ENCODE assay signal across 1 cellular context in the genomic region with DNA sequence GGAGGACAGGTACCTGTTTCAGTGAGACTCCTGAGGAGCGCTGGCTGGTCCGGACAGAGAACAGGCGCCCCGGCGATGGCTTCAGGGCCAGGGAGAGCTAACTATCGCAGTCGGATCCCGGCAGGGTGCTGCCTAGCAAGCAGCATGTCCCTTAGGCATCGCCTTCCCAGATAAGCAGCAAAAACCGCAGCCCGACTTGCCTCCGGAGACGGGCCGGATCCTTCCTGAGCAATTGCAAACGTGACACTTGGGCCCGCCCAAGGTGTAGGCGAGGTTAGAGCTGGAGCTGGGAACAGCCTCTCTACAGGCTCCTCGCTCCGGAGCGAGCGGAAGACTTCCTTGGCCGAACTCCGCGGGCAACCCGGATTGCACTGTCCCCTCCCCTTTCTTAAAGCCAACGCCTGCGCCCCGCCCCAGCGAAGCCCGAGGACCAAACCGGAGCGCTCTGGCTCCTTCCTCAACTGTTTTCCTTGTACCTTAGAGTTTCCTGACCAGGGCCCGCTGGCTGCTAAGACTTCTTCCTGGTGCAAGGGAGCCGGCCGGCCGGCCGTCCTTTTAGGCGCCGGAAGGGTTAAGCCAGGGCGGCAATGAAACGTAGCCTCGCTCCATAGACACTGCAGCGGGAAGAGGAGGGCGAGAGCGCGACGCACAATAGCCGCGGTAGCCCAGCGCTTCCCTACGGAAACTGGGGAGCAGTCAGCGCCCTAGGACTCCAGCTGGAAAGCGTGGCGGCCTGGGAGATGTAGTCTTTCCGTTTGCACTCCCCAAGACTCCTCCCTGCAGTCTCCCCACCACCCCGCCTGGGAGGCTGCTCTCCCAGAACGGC.
A peak's percentile ranks its signal among the peaks of the same experiment; 100 is the strongest.
TF ChIP-seq lines count a peak whose summit lies in the region.

A gene with protein sequence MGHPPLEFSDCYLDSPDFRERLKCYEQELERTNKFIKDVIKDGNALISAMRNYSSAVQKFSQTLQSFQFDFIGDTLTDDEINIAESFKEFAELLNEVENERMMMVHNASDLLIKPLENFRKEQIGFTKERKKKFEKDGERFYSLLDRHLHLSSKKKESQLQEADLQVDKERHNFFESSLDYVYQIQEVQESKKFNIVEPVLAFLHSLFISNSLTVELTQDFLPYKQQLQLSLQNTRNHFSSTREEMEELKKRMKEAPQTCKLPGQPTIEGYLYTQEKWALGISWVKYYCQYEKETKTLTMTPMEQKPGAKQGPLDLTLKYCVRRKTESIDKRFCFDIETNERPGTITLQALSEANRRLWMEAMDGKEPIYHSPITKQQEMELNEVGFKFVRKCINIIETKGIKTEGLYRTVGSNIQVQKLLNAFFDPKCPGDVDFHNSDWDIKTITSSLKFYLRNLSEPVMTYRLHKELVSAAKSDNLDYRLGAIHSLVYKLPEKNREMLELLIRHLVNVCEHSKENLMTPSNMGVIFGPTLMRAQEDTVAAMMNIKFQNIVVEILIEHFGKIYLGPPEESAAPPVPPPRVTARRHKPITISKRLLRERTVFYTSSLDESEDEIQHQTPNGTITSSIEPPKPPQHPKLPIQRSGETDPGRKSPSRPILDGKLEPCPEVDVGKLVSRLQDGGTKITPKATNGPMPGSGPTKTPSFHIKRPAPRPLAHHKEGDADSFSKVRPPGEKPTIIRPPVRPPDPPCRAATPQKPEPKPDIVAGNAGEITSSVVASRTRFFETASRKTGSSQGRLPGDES (minus strand): TSS at position 341 of the 826 bp plus-strand sequence. CDS start 475 bp downstream, outside the sequence.

TF ChIP-seq in HepG2, 621 proteins besides CTCF, POLR2A, EP300 and RAD21 (continued from another document and continues in another):
- TF ChIP-seq, protein P1, sequence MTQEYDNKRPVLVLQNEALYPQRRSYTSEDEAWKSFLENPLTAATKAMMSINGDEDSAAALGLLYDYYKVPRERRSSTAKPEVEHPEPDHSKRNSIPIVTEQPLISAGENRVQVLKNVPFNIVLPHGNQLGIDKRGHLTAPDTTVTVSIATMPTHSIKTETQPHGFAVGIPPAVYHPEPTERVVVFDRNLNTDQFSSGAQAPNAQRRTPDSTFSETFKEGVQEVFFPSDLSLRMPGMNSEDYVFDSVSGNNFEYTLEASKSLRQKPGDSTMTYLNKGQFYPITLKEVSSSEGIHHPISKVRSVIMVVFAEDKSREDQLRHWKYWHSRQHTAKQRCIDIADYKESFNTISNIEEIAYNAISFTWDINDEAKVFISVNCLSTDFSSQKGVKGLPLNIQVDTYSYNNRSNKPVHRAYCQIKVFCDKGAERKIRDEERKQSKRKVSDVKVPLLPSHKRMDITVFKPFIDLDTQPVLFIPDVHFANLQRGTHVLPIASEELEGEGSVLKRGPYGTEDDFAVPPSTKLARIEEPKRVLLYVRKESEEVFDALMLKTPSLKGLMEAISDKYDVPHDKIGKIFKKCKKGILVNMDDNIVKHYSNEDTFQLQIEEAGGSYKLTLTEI (CRISPR knock-in tag; conservative IDR thresholded peaks at IDR 0.05) = no peak
- TF ChIP-seq ZSCAN12 (CRISPR knock-in tag; IDR thresholded peaks at IDR 0.05) (no peak), PPARG (CRISPR knock-in tag; conservative IDR thresholded peaks at IDR 0.05) (no peak), ZZZ3 (CRISPR knock-in tag; IDR thresholded peaks at IDR 0.05; ENCODE audit: borderline replicate concordance) (no peak), PITX1 (CRISPR knock-in tag; IDR thresholded peaks at IDR 0.05) (peak; percentile 46; the same call in 1 of the 2 replicates), MEIS2 (CRISPR knock-in tag; IDR thresholded peaks at IDR 0.05) (no peak), PHF8 (CRISPR knock-in tag; IDR thresholded peaks at IDR 0.05) (peak; percentile 28; the same call in 1 of the 2 replicates), ZNF124 (CRISPR knock-in tag; IDR thresholded peaks at IDR 0.05) (no peak), IRF9 (CRISPR knock-in tag; IDR thresholded peaks at IDR 0.05; ENCODE audit: borderline replicate concordance) (no peak), ZMAT3 (CRISPR knock-in tag; conservative IDR thresholded peaks at IDR 0.05) (0 out of 2 replicates have a peak, but pooled peaks have one; percentile 40), ZNF562 (CRISPR knock-in tag; IDR thresholded peaks at IDR 0.05; ENCODE audit: borderline replicate concordance) (no peak), HDAC2 (CRISPR knock-in tag; IDR thresholded peaks at IDR 0.05) (0 out of 2 replicates have a peak, but pooled peaks have one; percentile 12), IKZF5 (CRISPR knock-in tag; IDR thresholded peaks at IDR 0.05) (no peak), ELF3 (CRISPR knock-in tag; IDR thresholded peaks at IDR 0.05) (no peak), RNF219 (CRISPR knock-in tag; IDR thresholded peaks at IDR 0.05) (no peak), FOXA1 (IDR thresholded peaks at IDR 0.05) (no peak), FOXA1 (CRISPR knock-in tag; IDR thresholded peaks at IDR 0.05) (no peak), FOXK1 (CRISPR knock-in tag; IDR thresholded peaks at IDR 0.05; ENCODE audit: borderline replicate concordance, low read depth) (no peak), ZNF556 (CRISPR knock-in tag; IDR thresholded peaks at IDR 0.05; ENCODE audit: borderline replicate concordance) (peak; percentile 22; the same call in 1 of the 2 replicates), KDM5B (CRISPR knock-in tag; IDR thresholded peaks at IDR 0.05; ENCODE audit: borderline replicate concordance) (peak; percentile 60; the same call in 1 of the 2 replicates), ZBTB34 (CRISPR knock-in tag; IDR thresholded peaks at IDR 0.05) (no peak), STAT6 (CRISPR knock-in tag; IDR thresholded peaks at IDR 0.05; ENCODE audit: borderline replicate concordance) (no peak), MBNL3 (CRISPR knock-in tag; conservative IDR thresholded peaks at IDR 0.05) (no peak)
- TF ChIP-seq, protein P2, sequence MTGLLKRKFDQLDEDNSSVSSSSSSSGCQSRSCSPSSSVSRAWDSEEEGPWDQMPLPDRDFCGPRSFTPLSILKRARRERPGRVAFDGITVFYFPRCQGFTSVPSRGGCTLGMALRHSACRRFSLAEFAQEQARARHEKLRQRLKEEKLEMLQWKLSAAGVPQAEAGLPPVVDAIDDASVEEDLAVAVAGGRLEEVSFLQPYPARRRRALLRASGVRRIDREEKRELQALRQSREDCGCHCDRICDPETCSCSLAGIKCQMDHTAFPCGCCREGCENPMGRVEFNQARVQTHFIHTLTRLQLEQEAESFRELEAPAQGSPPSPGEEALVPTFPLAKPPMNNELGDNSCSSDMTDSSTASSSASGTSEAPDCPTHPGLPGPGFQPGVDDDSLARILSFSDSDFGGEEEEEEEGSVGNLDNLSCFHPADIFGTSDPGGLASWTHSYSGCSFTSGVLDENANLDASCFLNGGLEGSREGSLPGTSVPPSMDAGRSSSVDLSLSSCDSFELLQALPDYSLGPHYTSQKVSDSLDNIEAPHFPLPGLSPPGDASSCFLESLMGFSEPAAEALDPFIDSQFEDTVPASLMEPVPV (CRISPR knock-in tag; IDR thresholded peaks at IDR 0.05) = no peak
- TF ChIP-seq, protein P3, sequence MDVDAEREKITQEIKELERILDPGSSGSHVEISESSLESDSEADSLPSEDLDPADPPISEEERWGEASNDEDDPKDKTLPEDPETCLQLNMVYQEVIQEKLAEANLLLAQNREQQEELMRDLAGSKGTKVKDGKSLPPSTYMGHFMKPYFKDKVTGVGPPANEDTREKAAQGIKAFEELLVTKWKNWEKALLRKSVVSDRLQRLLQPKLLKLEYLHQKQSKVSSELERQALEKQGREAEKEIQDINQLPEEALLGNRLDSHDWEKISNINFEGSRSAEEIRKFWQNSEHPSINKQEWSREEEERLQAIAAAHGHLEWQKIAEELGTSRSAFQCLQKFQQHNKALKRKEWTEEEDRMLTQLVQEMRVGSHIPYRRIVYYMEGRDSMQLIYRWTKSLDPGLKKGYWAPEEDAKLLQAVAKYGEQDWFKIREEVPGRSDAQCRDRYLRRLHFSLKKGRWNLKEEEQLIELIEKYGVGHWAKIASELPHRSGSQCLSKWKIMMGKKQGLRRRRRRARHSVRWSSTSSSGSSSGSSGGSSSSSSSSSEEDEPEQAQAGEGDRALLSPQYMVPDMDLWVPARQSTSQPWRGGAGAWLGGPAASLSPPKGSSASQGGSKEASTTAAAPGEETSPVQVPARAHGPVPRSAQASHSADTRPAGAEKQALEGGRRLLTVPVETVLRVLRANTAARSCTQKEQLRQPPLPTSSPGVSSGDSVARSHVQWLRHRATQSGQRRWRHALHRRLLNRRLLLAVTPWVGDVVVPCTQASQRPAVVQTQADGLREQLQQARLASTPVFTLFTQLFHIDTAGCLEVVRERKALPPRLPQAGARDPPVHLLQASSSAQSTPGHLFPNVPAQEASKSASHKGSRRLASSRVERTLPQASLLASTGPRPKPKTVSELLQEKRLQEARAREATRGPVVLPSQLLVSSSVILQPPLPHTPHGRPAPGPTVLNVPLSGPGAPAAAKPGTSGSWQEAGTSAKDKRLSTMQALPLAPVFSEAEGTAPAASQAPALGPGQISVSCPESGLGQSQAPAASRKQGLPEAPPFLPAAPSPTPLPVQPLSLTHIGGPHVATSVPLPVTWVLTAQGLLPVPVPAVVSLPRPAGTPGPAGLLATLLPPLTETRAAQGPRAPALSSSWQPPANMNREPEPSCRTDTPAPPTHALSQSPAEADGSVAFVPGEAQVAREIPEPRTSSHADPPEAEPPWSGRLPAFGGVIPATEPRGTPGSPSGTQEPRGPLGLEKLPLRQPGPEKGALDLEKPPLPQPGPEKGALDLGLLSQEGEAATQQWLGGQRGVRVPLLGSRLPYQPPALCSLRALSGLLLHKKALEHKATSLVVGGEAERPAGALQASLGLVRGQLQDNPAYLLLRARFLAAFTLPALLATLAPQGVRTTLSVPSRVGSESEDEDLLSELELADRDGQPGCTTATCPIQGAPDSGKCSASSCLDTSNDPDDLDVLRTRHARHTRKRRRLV (CRISPR knock-in tag; IDR thresholded peaks at IDR 0.05) = peak; percentile 56; the same call in 1 of the 2 replicates
- TF ChIP-seq, protein P4, sequence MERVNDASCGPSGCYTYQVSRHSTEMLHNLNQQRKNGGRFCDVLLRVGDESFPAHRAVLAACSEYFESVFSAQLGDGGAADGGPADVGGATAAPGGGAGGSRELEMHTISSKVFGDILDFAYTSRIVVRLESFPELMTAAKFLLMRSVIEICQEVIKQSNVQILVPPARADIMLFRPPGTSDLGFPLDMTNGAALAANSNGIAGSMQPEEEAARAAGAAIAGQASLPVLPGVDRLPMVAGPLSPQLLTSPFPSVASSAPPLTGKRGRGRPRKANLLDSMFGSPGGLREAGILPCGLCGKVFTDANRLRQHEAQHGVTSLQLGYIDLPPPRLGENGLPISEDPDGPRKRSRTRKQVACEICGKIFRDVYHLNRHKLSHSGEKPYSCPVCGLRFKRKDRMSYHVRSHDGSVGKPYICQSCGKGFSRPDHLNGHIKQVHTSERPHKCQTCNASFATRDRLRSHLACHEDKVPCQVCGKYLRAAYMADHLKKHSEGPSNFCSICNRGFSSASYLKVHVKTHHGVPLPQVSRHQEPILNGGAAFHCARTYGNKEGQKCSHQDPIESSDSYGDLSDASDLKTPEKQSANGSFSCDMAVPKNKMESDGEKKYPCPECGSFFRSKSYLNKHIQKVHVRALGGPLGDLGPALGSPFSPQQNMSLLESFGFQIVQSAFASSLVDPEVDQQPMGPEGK (CRISPR knock-in tag; IDR thresholded peaks at IDR 0.05) = peak; percentile 5; the same call in 1 of the 2 replicates
